In the genomic region with DNA sequence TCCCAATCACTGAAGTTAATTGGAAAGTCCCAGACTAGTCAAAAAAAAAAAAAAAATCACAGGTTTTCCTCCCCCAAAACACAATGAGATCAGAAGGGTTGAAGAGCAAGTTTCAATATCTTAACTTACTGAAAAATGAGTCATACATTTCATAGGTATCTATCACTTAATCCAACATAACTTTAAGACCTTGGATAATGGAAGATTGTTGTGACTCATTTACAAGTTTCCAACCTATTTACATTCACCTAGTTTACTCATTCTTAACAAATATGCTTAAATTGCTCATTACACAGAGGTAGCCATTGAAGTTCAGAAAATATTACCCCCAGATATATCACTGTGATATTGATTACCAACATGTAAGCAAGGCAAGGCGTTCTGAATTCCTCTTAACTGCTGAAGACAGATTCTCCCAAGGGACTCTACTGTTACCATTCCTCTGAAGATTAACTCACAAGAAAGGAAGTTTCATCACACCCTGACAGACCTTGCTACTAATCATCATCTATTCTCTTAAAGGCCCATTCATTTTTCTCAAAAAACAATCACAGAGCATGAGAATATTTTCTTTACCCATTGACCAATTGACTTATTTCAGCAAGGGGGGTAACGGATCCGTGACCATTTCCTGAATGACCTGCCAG, we compare ENCODE assay signal across 19 cellular contexts.
A peak's percentile ranks its signal among the peaks of the same experiment; 100 is the strongest.
DNase-seq lines count a peak whose midpoint lies in the region; ATAC-seq, FAIRE-seq and TF ChIP-seq lines count a peak whose summit lies in the region.
"Had no signal": no experiment of that assay in that cellular context is flagged by ENCODE, and none has a peak within 500 bp of the region (broad histone marks: within the 10 kb centered on the region; RNA-seq: fewer than 3 reads in every experiment).

No MANE protein-coding gene starts in this region.

- ATAC-seq in GM21423 (IDR thresholded peaks at IDR 0.05; ENCODE audit: unreplicated experiment), result no peak
- ATAC-seq: left lobe of liver, psoas muscle had no signal

- peak; percentile 81 for FAIRE-seq in H54 (lab: Jason Lieb, UNC)

- H3K27ac ChIP-seq in epithelial cell of prostate, result peak overlapping the region; percentile 80
- H3K27ac ChIP-seq: psoas muscle had no signal

- no peak for DNase-seq in H54 (ENCODE audit: insufficient read length, low spot score)
- peak; percentile 33 for DNase-seq in MV-4-11 (lab: John Stamatoyannopoulos, UW)
- DNase-seq in epithelial cell of prostate (ENCODE audit: low read depth, low spot score), result peak; percentile 81
- peak; percentile 32 for DNase-seq in myocyte (ENCODE audit: low read depth)
- no peak for DNase-seq in DMS 273 treated with DMSO at 0.1 percent for 48 hours (lab: John Stamatoyannopoulos, UW)
- no peak for DNase-seq in NCI-H2081 (lab: John Stamatoyannopoulos, UW)
- no peak for DNase-seq in foreskin melanocyte
- DNase-seq: activated CD4-positive, alpha-beta T cell treated with anti-CD3 and anti-CD28 coated beads for 4 hours; activated naive CD4-positive, alpha-beta T cell treated with anti-CD3 and anti-CD28 coated beads, Interleukin-2, amount 50 U/mL, for 16 hours; activated T-cell treated with anti-CD3 and anti-CD28 coated beads for 4 hours; caudate nucleus; HFFc6; hippocampal formation; MG63; psoas muscle; stimulated activated CD4-positive, alpha-beta T cell treated with anti-CD3 and anti-CD28 coated beads, Interleukin-15, amount 100 ng/mL, for 24 hours; substantia nigra had no signal

- no peak for TF ChIP-seq POLR2A in H54 (IDR thresholded peaks at IDR 0.05; ENCODE audit: low read depth, low read length)

Comparison
In these comparisons a context has a peak if more than half of its experiments do, and no peak if none do; other contexts are left out.
1. DNase-seq: peak in MV-4-11 (single experiment), epithelial cell of prostate (single experiment) and myocyte (single experiment); none in H54 (single experiment), DMS 273 treated with DMSO at 0.1 percent for 48 hours (single experiment), NCI-H2081 (0 of 2) and foreskin melanocyte (single experiment).